14 cellular contexts compared by ENCODE assay signal in the genomic region with DNA sequence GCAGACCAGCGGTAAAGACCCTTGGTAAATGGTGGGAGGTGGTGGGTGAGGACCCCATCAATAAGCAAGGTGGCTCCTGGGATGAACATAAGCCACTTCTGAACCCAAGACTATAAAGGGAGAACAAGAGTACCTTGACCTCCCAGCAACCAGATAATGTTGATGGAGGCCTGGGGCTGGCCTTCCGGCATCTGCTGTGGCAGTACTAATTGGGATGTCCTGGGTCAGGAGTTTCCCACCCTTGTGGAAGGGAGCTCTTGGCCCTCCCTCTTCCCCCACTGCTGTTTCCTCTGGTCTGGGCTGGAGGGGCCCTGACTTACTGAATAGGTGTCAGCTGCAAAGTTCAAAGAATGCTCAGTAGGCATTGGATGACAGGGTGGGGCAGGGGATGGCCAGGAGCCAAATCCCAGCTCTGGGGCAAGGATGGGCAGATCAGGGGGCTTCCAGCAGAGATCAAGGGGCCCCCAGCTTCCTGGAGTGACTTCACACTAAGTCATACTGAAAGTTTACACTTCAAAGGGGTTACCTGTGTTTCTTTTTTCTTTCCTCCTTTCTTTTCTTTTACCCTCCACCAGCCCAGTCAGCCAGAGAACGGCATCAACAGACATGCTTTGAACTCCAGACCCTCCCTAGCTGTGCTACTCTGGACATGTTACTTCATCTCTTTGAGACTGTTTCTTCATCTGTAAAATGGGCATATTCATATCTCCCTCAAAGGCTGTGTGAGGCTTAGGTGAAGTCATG. TPM values are rescaled to one million over a fixed set of nuclear protein-coding genes. Genes with fewer than 3 reads are reported as not detected.
A peak's percentile ranks its signal among the peaks of the same experiment; 100 is the strongest.
DNase-seq lines count a peak whose midpoint lies in the region; ATAC-seq and TF ChIP-seq lines count a peak whose summit lies in the region.
"Had no signal": no experiment of that assay in that cellular context is flagged by ENCODE, and none has a peak within 500 bp of the region (broad histone marks: within the 10 kb centered on the region; RNA-seq: fewer than 3 reads in every experiment).

No MANE protein-coding gene starts in this region.

- no peak overlapping the region for H3K27ac Mint-ChIP-seq in endodermal cell
- peak overlapping the region; percentile 71 for H3K27ac Mint-ChIP-seq in nephron progenitor cell

- peaks cover 14% of the 10 kb centered on the region for H3K27me3 Mint-ChIP-seq in endodermal cell (ENCODE audit: insufficient read depth)
- H3K27me3 Mint-ChIP-seq in nephron progenitor cell (ENCODE audit: low read depth, poor library complexity) = peaks cover 2% of the 10 kb centered on the region

- H3K27ac ChIP-seq in right atrium auricular region (peak overlapping the region; percentile 10 to 32), heart right ventricle (peak overlapping the region in 4 of 10 donors; percentile 70 to 89 (median 80)), endodermal cell (ENCODE audit: low read depth, low read length) (no peak overlapping the region)

- intact Hi-C loops in heart right ventricle (cut with DNase I) = no loop called here

- H3K27me3 ChIP-seq in right atrium auricular region = no peaks in the 10 kb centered on the region
- peaks cover 0 to 37% (median 0%) of the 10 kb centered on the region in 7 donors for H3K27me3 ChIP-seq in heart right ventricle
- no peaks in the 10 kb centered on the region for H3K27me3 ChIP-seq in endodermal cell (ENCODE audit: control insufficient read depth, insufficient read depth, low read length, poor library complexity, severe bottlenecking)

- TF ChIP-seq CTCF in right atrium auricular region (IDR thresholded peaks at IDR 0.05) (no peak), heart right ventricle (IDR thresholded peaks at IDR 0.05) (no peak), endodermal cell (conservative IDR thresholded peaks at IDR 0.05) (no peak), nephron progenitor cell (IDR thresholded peaks at IDR 0.05) (no peak)

- no peak overlapping the region for H3K9ac ChIP-seq in endodermal cell (ENCODE audit: extremely low read depth, low read length, poor library complexity, severe bottlenecking)

- H3K4me3 Mint-ChIP-seq in endodermal cell (peak overlapping the region; percentile 75), nephron progenitor cell (peak overlapping the region; percentile 89)

- H3K4me3 ChIP-seq in right atrium auricular region = no peak overlapping the region
- no peak overlapping the region for H3K4me3 ChIP-seq in heart right ventricle
- H3K4me3 ChIP-seq in endodermal cell (ENCODE audit: low read length) = no peak overlapping the region

- peaks cover 4% of the 10 kb centered on the region for H3K36me3 Mint-ChIP-seq in endodermal cell (ENCODE audit: low read depth)
- H3K36me3 Mint-ChIP-seq in nephron progenitor cell (ENCODE audit: low read depth) = peaks cover 29% of the 10 kb centered on the region

- H3K36me3 ChIP-seq in right atrium auricular region = no peaks in the 10 kb centered on the region
- H3K36me3 ChIP-seq in heart right ventricle = no peaks in the 10 kb centered on the region
- H3K36me3 ChIP-seq in endodermal cell (ENCODE audit: control insufficient read depth, insufficient read depth, low read length) = peaks cover 15% of the 10 kb centered on the region
- H3K36me3 ChIP-seq: transverse colon had no signal

- H3K9me3 ChIP-seq in right atrium auricular region = no peaks in the 10 kb centered on the region
- H3K9me3 ChIP-seq in heart right ventricle = no peaks in the 10 kb centered on the region
- H3K9me3 ChIP-seq in endodermal cell (ENCODE audit: control insufficient read depth, low read length) = no peaks in the 10 kb centered on the region
- H3K9me3 ChIP-seq: transverse colon had no signal

- 83 to 90% methylated on average over 3 of the region's 3 CpGs for WGBS in heart right ventricle, 2 donors
- whole genome bisulfite sequencing in endodermal cell (ENCODE audit: insufficient coverage in 1 of 2, insufficient read length in 1 of 2), 2 experiments = 90 to 96% methylated on average over 1 to 3 of the region's 3 CpGs

- H3K4me1 Mint-ChIP-seq in endodermal cell (peaks cover 42% of the 10 kb centered on the region), nephron progenitor cell (peaks cover 92% of the 10 kb centered on the region)

- no peaks in the 10 kb centered on the region for H3K9me3 Mint-ChIP-seq in endodermal cell
- no peaks in the 10 kb centered on the region for H3K9me3 Mint-ChIP-seq in nephron progenitor cell

- no peak for ATAC-seq in heart right ventricle
- no peak for ATAC-seq in HG03520 (IDR thresholded peaks at IDR 0.05; ENCODE audit: unreplicated experiment)
- no peak for ATAC-seq in HG03039 (IDR thresholded peaks at IDR 0.05; ENCODE audit: unreplicated experiment)
- ATAC-seq in HG02840 (IDR thresholded peaks at IDR 0.05; ENCODE audit: low FRiP score, unreplicated experiment) = no peak

- no peak for DNase-seq in right atrium auricular region (ENCODE audit: low spot score)
- no peak for DNase-seq in heart right ventricle
- DNase-seq in endodermal cell = peak; percentile 61
- no peak for DNase-seq in nephron progenitor cell
- DNase-seq in stimulated activated naive CD4-positive, alpha-beta T cell (lab: John Stamatoyannopoulos, UW) = no peak
- DNase-seq: amniotic stem cell; effector CD8-positive, alpha-beta T cell; NCI-H1105; OCI-M1; SW 1271 had no signal

- H3K4me1 ChIP-seq in right atrium auricular region (peaks cover 0 to 61% of the 10 kb centered on the region in 2 donors), heart right ventricle (peaks cover 12 to 83% (median 55%) of the 10 kb centered on the region in 9 donors), endodermal cell (ENCODE audit: control insufficient read depth, insufficient read depth, low read length) (peaks cover 13% of the 10 kb centered on the region)

RNA-seq across cellular contexts. Expression of a gene that starts 1.6 kb away (rescaled TPM):
- 10 to 100 TPM; 27.7 to 28.2 TPM for total RNA-seq in right atrium auricular region
- 10 to 100 TPM; 10.4 to 22.7 (median 15.8) TPM for total RNA-seq in heart right ventricle
- 10 to 100 TPM; 33.6 to 34.5 TPM for polyA plus RNA-seq in heart right ventricle
- total RNA-seq in endodermal cell = 10 to 100 TPM; 77.9 to 80.6 TPM
- 125 TPM for polyA plus RNA-seq in endodermal cell (2013, experiment 1 of 2)
- polyA plus RNA-seq in endodermal cell (2013, experiment 2 of 2) = 133 TPM
